ENCODE assay signal across 1 cellular context in genomic region chr9:22244141-22245011, GRCh38.
TF ChIP-seq lines count a peak whose summit lies in the region.

No MANE protein-coding gene starts in this region.

TF ChIP-seq in WTC11, 78 proteins besides CTCF, POLR2A, EP300 and RAD21 (continued from another document):
- TF ChIP-seq, protein P1, sequence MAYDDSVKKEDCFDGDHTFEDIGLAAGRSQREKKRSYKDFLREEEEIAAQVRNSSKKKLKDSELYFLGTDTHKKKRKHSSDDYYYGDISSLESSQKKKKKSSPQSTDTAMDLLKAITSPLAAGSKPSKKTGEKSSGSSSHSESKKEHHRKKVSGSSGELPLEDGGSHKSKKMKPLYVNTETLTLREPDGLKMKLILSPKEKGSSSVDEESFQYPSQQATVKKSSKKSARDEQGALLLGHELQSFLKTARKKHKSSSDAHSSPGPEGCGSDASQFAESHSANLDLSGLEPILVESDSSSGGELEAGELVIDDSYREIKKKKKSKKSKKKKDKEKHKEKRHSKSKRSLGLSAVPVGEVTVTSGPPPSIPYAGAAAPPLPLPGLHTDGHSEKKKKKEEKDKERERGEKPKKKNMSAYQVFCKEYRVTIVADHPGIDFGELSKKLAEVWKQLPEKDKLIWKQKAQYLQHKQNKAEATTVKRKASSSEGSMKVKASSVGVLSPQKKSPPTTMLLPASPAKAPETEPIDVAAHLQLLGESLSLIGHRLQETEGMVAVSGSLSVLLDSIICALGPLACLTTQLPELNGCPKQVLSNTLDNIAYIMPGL (CRISPR knock-in tag; IDR thresholded peaks at IDR 0.05): no peak
- no peak for TF ChIP-seq HMGA2 (CRISPR knock-in tag; IDR thresholded peaks at IDR 0.05)
- TF ChIP-seq, protein P2, sequence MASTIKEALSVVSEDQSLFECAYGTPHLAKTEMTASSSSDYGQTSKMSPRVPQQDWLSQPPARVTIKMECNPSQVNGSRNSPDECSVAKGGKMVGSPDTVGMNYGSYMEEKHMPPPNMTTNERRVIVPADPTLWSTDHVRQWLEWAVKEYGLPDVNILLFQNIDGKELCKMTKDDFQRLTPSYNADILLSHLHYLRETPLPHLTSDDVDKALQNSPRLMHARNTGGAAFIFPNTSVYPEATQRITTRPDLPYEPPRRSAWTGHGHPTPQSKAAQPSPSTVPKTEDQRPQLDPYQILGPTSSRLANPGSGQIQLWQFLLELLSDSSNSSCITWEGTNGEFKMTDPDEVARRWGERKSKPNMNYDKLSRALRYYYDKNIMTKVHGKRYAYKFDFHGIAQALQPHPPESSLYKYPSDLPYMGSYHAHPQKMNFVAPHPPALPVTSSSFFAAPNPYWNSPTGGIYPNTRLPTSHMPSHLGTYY (CRISPR knock-in tag; IDR thresholded peaks at IDR 0.05): no peak
